Comparison of ENCODE assay signal across 1 cellular context in genomic region chr17:82016061-82016874, GRCh38.
TF ChIP-seq lines count a peak whose summit lies in the region.

No MANE protein-coding gene starts in this region.

TF ChIP-seq in HepG2, 621 proteins besides CTCF, POLR2A, EP300 and RAD21 (continued from another document and continues in another):
- TF ChIP-seq MLXIP (CRISPR knock-in tag; IDR thresholded peaks at IDR 0.05; ENCODE audit: borderline replicate concordance) (no peak), ARID2 (CRISPR knock-in tag; IDR thresholded peaks at IDR 0.05; ENCODE audit: borderline replicate concordance) (peak; percentile 70; the same call in 1 of the 2 replicates), CREBL2 (CRISPR knock-in tag; IDR thresholded peaks at IDR 0.05; ENCODE audit: borderline replicate concordance) (no peak), PLRG1 (conservative IDR thresholded peaks at IDR 0.05) (no peak), HNRNPH1 (optimal IDR thresholded peaks at IDR 0.05; ENCODE audit: low read depth, low read length) (no peak), CAMTA2 (CRISPR knock-in tag; IDR thresholded peaks at IDR 0.05; ENCODE audit: borderline replicate concordance) (no peak), NBN (conservative IDR thresholded peaks at IDR 0.05) (no peak), SKI (IDR thresholded peaks at IDR 0.05; ENCODE audit: partially characterized antibody) (no peak), NR2C2 (CRISPR knock-in tag; IDR thresholded peaks at IDR 0.05; ENCODE audit: borderline replicate concordance) (no peak), ZNF891 (CRISPR knock-in tag; IDR thresholded peaks at IDR 0.05) (no peak; the same call in 1 of the 2 replicates), GLMP (CRISPR knock-in tag; IDR thresholded peaks at IDR 0.05; ENCODE audit: borderline replicate concordance) (no peak), JUN (CRISPR knock-in tag; IDR thresholded peaks at IDR 0.05) (no peak), EED (CRISPR knock-in tag; IDR thresholded peaks at IDR 0.05) (no peak), ZNF576 (CRISPR knock-in tag; IDR thresholded peaks at IDR 0.05) (no peak), ZBTB40 (IDR thresholded peaks at IDR 0.05) (no peak), ZBTB40 (CRISPR knock-in tag; IDR thresholded peaks at IDR 0.05) (0 out of 2 replicates have a peak, but pooled peaks have one; percentile 0), TFDP1 (CRISPR knock-in tag; IDR thresholded peaks at IDR 0.05; ENCODE audit: borderline replicate concordance) (0 out of 2 replicates have a peak, but pooled peaks have one; percentile 2), ZNF546 (CRISPR knock-in tag; conservative IDR thresholded peaks at IDR 0.05) (no peak), CSRNP1 (CRISPR knock-in tag; IDR thresholded peaks at IDR 0.05) (peak; percentile 72; the same call in 1 of the 2 replicates), TFAP4 (IDR thresholded peaks at IDR 0.05; ENCODE audit: borderline replicate concordance, low read depth) (no peak), GABPB1 (CRISPR knock-in tag; IDR thresholded peaks at IDR 0.05) (0 out of 2 replicates have a peak, but pooled peaks have one; percentile 3), ZNF512B (CRISPR knock-in tag; IDR thresholded peaks at IDR 0.05; ENCODE audit: borderline replicate concordance) (no peak), MNT (IDR thresholded peaks at IDR 0.05) (no peak), BCLAF1 (IDR thresholded peaks at IDR 0.05) (no peak)
